Comparison of ENCODE assay signal across 10 cellular contexts in the genomic region with DNA sequence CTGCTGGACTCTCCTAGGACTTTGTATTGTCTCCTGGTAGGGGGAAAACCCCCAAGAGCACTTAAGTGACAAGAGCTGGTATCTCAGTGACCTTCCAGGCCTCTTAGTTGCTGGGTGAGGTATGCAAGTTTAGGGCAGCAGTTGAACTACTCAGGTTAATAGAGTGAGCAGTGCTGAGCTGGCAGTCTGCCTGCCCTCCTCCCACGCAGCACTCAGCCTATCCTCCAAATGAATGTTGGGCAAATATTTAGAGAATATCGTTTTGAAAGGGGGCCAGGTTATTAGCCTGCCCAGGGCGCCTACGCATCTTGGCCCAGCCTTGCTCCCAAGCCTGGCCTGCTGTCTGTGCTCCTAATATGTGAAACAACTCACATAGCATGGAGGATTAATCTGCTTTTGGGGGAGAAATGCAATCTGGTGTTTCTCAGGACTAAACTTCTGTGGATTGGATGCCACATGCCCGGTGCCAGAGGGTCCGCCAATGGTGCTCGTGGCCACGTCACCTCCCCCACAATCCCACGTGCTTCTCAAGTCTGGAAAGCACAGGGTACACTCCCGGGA.
DNase-seq lines count a peak whose midpoint lies in the region; ATAC-seq and TF ChIP-seq lines count a peak whose summit lies in the region.
"Had no signal": no experiment of that assay in that cellular context is flagged by ENCODE, and none has a peak within 500 bp of the region (broad histone marks: within the 10 kb centered on the region; RNA-seq: fewer than 3 reads in every experiment).

No MANE protein-coding gene starts in this region.

- H3K27me3 ChIP-seq in breast epithelium, result no peaks in the 10 kb centered on the region
- H3K27me3 ChIP-seq: BLaER1 had no signal

- peak overlapping the region; percentile 68 to 70 for H3K27ac ChIP-seq in breast epithelium
- H3K27ac ChIP-seq: BLaER1 had no signal

- no peaks in the 10 kb centered on the region for H3K36me3 Mint-ChIP-seq in activated naive CD8-positive, alpha-beta T cell treated with anti-CD3 and anti-CD28 coated beads, Interleukin-2, amount 50 U/mL, for 24 hours (ENCODE audit: low read depth)
- H3K36me3 Mint-ChIP-seq in activated naive CD8-positive, alpha-beta T cell treated with anti-CD3 and anti-CD28 coated beads for 36 hours, result no peaks in the 10 kb centered on the region
- H3K36me3 Mint-ChIP-seq in osteocyte (ENCODE audit: unreplicated experiment), result no peaks in the 10 kb centered on the region

- H3K9me3 ChIP-seq in breast epithelium, result no peaks in the 10 kb centered on the region
- H3K9me3 ChIP-seq: BLaER1 had no signal

- H3K4me1 Mint-ChIP-seq in activated naive CD8-positive, alpha-beta T cell treated with anti-CD3 and anti-CD28 coated beads, Interleukin-2, amount 50 U/mL, for 24 hours, result no peaks in the 10 kb centered on the region
- no peaks in the 10 kb centered on the region for H3K4me1 Mint-ChIP-seq in activated naive CD8-positive, alpha-beta T cell treated with anti-CD3 and anti-CD28 coated beads for 36 hours
- no peaks in the 10 kb centered on the region for H3K4me1 Mint-ChIP-seq in osteocyte (ENCODE audit: unreplicated experiment)

- no peaks in the 10 kb centered on the region for H3K9me3 Mint-ChIP-seq in activated naive CD8-positive, alpha-beta T cell treated with anti-CD3 and anti-CD28 coated beads, Interleukin-2, amount 50 U/mL, for 24 hours
- no peaks in the 10 kb centered on the region for H3K9me3 Mint-ChIP-seq in activated naive CD8-positive, alpha-beta T cell treated with anti-CD3 and anti-CD28 coated beads for 36 hours
- no peaks in the 10 kb centered on the region for H3K9me3 Mint-ChIP-seq in osteocyte (ENCODE audit: unreplicated experiment)

- ATAC-seq in activated naive CD8-positive, alpha-beta T cell treated with anti-CD3 and anti-CD28 coated beads, Interleukin-2, amount 50 U/mL, for 24 hours, result peak; percentile 24
- ATAC-seq in left colon, result peak; percentile 88
- no peak for ATAC-seq in HG02840 (IDR thresholded peaks at IDR 0.05; ENCODE audit: low FRiP score, unreplicated experiment)

- no peak overlapping the region for H3K4me3 ChIP-seq in breast epithelium
- H3K4me3 ChIP-seq: BLaER1 had no signal

- TF ChIP-seq POLR2A in breast epithelium (IDR thresholded peaks at IDR 0.05), result no peak

- TF ChIP-seq CTCF in breast epithelium (IDR thresholded peaks at IDR 0.05) (no peak), osteocyte (IDR thresholded peaks at IDR 0.05) (no peak)

- H3K4me3 Mint-ChIP-seq in activated naive CD8-positive, alpha-beta T cell treated with anti-CD3 and anti-CD28 coated beads, Interleukin-2, amount 50 U/mL, for 24 hours, result no peak overlapping the region
- H3K4me3 Mint-ChIP-seq in activated naive CD8-positive, alpha-beta T cell treated with anti-CD3 and anti-CD28 coated beads for 36 hours, result no peak overlapping the region
- H3K4me3 Mint-ChIP-seq in osteocyte (ENCODE audit: unreplicated experiment), result no peak overlapping the region

- DNase-seq in activated naive CD8-positive, alpha-beta T cell treated with anti-CD3 and anti-CD28 coated beads, Interleukin-2, amount 50 U/mL, for 24 hours, result no peak
- no peak for DNase-seq in activated naive CD8-positive, alpha-beta T cell treated with anti-CD3 and anti-CD28 coated beads for 36 hours
- peak; percentile 77 to 88 for DNase-seq in breast epithelium (ENCODE audit: low spot score in 2 of 2)
- peak; percentile 67 to 68 for DNase-seq in left colon
- no peak for DNase-seq in activated T-cell treated with anti-CD3 and anti-CD28 coated beads, Interleukin-2, amount 50 U/mL, for 48 hours
- DNase-seq in NCI-H1436 treated with DMSO at 0.1 percent for 48 hours (lab: John Stamatoyannopoulos, UW), result no peak
- DNase-seq in osteocyte (ENCODE audit: extremely low spot score, unreplicated experiment), result no peak
- DNase-seq: NCI-H2107 had no signal

- no peaks in the 10 kb centered on the region for H3K36me3 ChIP-seq in breast epithelium
- H3K36me3 ChIP-seq: BLaER1 had no signal

- intact Hi-C loops in breast epithelium (cut with DNase I; ENCODE audit: low total_unique reads), result loop anchor here (10.0 kb wide), 1 partner anchor 275 kb away; no protein-coding TSS in a partner anchor
- intact Hi-C loops in left colon (cut with DNase I, micrococcal nuclease), result no loop called here

- H3K27ac Mint-ChIP-seq in activated naive CD8-positive, alpha-beta T cell treated with anti-CD3 and anti-CD28 coated beads, Interleukin-2, amount 50 U/mL, for 24 hours, result no peak overlapping the region
- no peak overlapping the region for H3K27ac Mint-ChIP-seq in activated naive CD8-positive, alpha-beta T cell treated with anti-CD3 and anti-CD28 coated beads for 36 hours
- H3K27ac Mint-ChIP-seq in osteocyte (ENCODE audit: unreplicated experiment), result no peak overlapping the region

- no peaks in the 10 kb centered on the region for H3K27me3 Mint-ChIP-seq in activated naive CD8-positive, alpha-beta T cell treated with anti-CD3 and anti-CD28 coated beads, Interleukin-2, amount 50 U/mL, for 24 hours
- H3K27me3 Mint-ChIP-seq in activated naive CD8-positive, alpha-beta T cell treated with anti-CD3 and anti-CD28 coated beads for 36 hours, result no peaks in the 10 kb centered on the region
- peaks cover 7% of the 10 kb centered on the region for H3K27me3 Mint-ChIP-seq in osteocyte (ENCODE audit: unreplicated experiment)

- H3K4me1 ChIP-seq in breast epithelium, result peaks cover 0 to 10% of the 10 kb centered on the region in 2 donors
- H3K4me1 ChIP-seq: BLaER1 had no signal

Comparison
In these comparisons a context has a peak if more than half of its experiments do, and no peak if none do; other contexts are left out.
1. DNase-seq: peak in breast epithelium (2 of 2) and left colon (2 of 2); none in activated naive CD8-positive, alpha-beta T cell treated with anti-CD3 and anti-CD28 coated beads, Interleukin-2, amount 50 U/mL, for 24 hours (single experiment), activated naive CD8-positive, alpha-beta T cell treated with anti-CD3 and anti-CD28 coated beads for 36 hours (single experiment), activated T-cell treated with anti-CD3 and anti-CD28 coated beads, Interleukin-2, amount 50 U/mL, for 48 hours (0 of 2), NCI-H1436 treated with DMSO at 0.1 percent for 48 hours (single experiment) and osteocyte (single experiment).